ENCODE assay signal across 1 cellular context in genomic region chr9:97984188-97985057, GRCh38.
TF ChIP-seq lines count a peak whose summit lies in the region.

No MANE protein-coding gene starts in this region.

TF ChIP-seq in K562, 482 proteins besides CTCF, POLR2A, EP300 and RAD21 (continued from another document and continues in another):
- TF ChIP-seq PATZ1 (CRISPR knock-in tag; IDR thresholded peaks at IDR 0.05; ENCODE audit: borderline replicate concordance), result no peak
- peak; percentile 73; the same call in 1 of the 2 replicates for TF ChIP-seq ZNF124 (CRISPR knock-in tag; IDR thresholded peaks at IDR 0.05)
- TF ChIP-seq USF1 (CRISPR knock-in tag; IDR thresholded peaks at IDR 0.05), result peak; percentile 28; the same call in 1 of the 2 replicates
- TF ChIP-seq, protein P1, sequence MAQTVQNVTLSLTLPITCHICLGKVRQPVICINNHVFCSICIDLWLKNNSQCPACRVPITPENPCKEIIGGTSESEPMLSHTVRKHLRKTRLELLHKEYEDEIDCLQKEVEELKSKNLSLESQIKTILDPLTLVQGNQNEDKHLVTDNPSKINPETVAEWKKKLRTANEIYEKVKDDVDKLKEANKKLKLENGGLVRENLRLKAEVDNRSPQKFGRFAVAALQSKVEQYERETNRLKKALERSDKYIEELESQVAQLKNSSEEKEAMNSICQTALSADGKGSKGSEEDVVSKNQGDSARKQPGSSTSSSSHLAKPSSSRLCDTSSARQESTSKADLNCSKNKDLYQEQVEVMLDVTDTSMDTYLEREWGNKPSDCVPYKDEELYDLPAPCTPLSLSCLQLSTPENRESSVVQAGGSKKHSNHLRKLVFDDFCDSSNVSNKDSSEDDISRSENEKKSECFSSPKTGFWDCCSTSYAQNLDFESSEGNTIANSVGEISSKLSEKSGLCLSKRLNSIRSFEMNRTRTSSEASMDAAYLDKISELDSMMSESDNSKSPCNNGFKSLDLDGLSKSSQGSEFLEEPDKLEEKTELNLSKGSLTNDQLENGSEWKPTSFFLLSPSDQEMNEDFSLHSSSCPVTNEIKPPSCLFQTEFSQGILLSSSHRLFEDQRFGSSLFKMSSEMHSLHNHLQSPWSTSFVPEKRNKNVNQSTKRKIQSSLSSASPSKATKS (CRISPR knock-in tag; IDR thresholded peaks at IDR 0.05), result no peak
- TF ChIP-seq SOX6 (IDR thresholded peaks at IDR 0.05), result no peak
- TF ChIP-seq MXD1 (CRISPR knock-in tag; IDR thresholded peaks at IDR 0.05; ENCODE audit: borderline replicate concordance, poor library complexity, severe bottlenecking), result peak; percentile 68
- TF ChIP-seq NR2C2 (CRISPR knock-in tag; IDR thresholded peaks at IDR 0.05), result peak; percentile 75
- no peak for TF ChIP-seq NR2C2 (tag; IDR thresholded peaks at IDR 0.05)
- TF ChIP-seq RBM14 (IDR thresholded peaks at IDR 0.05; ENCODE audit: borderline replicate concordance, insufficient read depth, low read depth, low read length), result no peak
- TF ChIP-seq CBX8 (IDR thresholded peaks at IDR 0.05; ENCODE audit: borderline replicate concordance, extremely low read depth, low read depth, low read length, poor library complexity, severe bottlenecking), result no peak
- TF ChIP-seq ZNF253 (CRISPR knock-in tag; conservative IDR thresholded peaks at IDR 0.05), result no peak
- no peak for TF ChIP-seq FOXM1 (IDR thresholded peaks at IDR 0.05; ENCODE audit: low read depth)
- peak; percentile 90 for TF ChIP-seq FOXM1 (CRISPR knock-in tag; IDR thresholded peaks at IDR 0.05; ENCODE audit: low read depth)
- TF ChIP-seq KDM1A (IDR thresholded peaks at IDR 0.05), result no peak
- TF ChIP-seq, protein P2, sequence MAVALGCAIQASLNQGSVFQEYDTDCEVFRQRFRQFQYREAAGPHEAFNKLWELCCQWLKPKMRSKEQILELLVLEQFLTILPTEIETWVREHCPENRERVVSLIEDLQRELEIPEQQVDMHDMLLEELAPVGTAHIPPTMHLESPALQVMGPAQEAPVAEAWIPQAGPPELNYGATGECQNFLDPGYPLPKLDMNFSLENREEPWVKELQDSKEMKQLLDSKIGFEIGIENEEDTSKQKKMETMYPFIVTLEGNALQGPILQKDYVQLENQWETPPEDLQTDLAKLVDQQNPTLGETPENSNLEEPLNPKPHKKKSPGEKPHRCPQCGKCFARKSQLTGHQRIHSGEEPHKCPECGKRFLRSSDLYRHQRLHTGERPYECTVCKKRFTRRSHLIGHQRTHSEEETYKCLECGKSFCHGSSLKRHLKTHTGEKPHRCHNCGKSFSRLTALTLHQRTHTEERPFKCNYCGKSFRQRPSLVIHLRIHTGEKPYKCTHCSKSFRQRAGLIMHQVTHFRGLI (CRISPR knock-in tag; IDR thresholded peaks at IDR 0.05), result no peak
- no peak for TF ChIP-seq CCAR2 (IDR thresholded peaks at IDR 0.05; ENCODE audit: low read depth, low read length)
- TF ChIP-seq SRF (CRISPR knock-in tag; IDR thresholded peaks at IDR 0.05), result peak in 1 of 2 experiments; percentile 49; a peak in 1 of 4 replicates
- no peak for TF ChIP-seq ZNF324 (CRISPR knock-in tag; IDR thresholded peaks at IDR 0.05)
- TF ChIP-seq STAT5A (IDR thresholded peaks at IDR 0.05; ENCODE audit: borderline replicate concordance, low read length), result no peak
- TF ChIP-seq ZKSCAN3 (CRISPR knock-in tag; IDR thresholded peaks at IDR 0.05), result no peak
- peak; percentile 22; the same call in 1 of the 2 replicates for TF ChIP-seq LCOR (CRISPR knock-in tag; IDR thresholded peaks at IDR 0.05)
- TF ChIP-seq, protein P3, sequence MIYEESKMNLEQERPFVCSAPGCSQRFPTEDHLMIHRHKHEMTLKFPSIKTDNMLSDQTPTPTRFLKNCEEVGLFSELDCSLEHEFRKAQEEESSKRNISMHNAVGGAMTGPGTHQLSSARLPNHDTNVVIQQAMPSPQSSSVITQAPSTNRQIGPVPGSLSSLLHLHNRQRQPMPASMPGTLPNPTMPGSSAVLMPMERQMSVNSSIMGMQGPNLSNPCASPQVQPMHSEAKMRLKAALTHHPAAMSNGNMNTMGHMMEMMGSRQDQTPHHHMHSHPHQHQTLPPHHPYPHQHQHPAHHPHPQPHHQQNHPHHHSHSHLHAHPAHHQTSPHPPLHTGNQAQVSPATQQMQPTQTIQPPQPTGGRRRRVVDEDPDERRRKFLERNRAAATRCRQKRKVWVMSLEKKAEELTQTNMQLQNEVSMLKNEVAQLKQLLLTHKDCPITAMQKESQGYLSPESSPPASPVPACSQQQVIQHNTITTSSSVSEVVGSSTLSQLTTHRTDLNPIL (CRISPR knock-in tag; IDR thresholded peaks at IDR 0.05), result no peak
- no peak for TF ChIP-seq NFIX (CRISPR knock-in tag; IDR thresholded peaks at IDR 0.05; ENCODE audit: low read depth)
- TF ChIP-seq, protein P4, sequence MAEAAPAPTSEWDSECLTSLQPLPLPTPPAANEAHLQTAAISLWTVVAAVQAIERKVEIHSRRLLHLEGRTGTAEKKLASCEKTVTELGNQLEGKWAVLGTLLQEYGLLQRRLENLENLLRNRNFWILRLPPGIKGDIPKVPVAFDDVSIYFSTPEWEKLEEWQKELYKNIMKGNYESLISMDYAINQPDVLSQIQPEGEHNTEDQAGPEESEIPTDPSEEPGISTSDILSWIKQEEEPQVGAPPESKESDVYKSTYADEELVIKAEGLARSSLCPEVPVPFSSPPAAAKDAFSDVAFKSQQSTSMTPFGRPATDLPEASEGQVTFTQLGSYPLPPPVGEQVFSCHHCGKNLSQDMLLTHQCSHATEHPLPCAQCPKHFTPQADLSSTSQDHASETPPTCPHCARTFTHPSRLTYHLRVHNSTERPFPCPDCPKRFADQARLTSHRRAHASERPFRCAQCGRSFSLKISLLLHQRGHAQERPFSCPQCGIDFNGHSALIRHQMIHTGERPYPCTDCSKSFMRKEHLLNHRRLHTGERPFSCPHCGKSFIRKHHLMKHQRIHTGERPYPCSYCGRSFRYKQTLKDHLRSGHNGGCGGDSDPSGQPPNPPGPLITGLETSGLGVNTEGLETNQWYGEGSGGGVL (CRISPR knock-in tag; IDR thresholded peaks at IDR 0.05), result no peak
- peak; percentile 63; the same call in 1 of the 2 replicates for TF ChIP-seq POLR2AphosphoS5 (IDR thresholded peaks at IDR 0.05; ENCODE audit: control insufficient read depth, insufficient read depth, low read depth, low read length)
- no peak for TF ChIP-seq RFX7 (CRISPR knock-in tag; IDR thresholded peaks at IDR 0.05)
- TF ChIP-seq EGR1 (conservative IDR thresholded peaks at IDR 0.05), result peak; percentile 82
- TF ChIP-seq, protein P5, sequence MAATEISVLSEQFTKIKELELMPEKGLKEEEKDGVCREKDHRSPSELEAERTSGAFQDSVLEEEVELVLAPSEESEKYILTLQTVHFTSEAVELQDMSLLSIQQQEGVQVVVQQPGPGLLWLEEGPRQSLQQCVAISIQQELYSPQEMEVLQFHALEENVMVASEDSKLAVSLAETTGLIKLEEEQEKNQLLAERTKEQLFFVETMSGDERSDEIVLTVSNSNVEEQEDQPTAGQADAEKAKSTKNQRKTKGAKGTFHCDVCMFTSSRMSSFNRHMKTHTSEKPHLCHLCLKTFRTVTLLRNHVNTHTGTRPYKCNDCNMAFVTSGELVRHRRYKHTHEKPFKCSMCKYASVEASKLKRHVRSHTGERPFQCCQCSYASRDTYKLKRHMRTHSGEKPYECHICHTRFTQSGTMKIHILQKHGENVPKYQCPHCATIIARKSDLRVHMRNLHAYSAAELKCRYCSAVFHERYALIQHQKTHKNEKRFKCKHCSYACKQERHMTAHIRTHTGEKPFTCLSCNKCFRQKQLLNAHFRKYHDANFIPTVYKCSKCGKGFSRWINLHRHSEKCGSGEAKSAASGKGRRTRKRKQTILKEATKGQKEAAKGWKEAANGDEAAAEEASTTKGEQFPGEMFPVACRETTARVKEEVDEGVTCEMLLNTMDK (IDR thresholded peaks at IDR 0.05; ENCODE audit: borderline replicate concordance, insufficient read depth, low read depth, low read length, poor library complexity, severe bottlenecking), result no peak
- no peak; the same call in none of the 2 replicates for TF ChIP-seq ZNF121 (CRISPR knock-in tag; conservative IDR thresholded peaks at IDR 0.05)
- TF ChIP-seq, protein P6, sequence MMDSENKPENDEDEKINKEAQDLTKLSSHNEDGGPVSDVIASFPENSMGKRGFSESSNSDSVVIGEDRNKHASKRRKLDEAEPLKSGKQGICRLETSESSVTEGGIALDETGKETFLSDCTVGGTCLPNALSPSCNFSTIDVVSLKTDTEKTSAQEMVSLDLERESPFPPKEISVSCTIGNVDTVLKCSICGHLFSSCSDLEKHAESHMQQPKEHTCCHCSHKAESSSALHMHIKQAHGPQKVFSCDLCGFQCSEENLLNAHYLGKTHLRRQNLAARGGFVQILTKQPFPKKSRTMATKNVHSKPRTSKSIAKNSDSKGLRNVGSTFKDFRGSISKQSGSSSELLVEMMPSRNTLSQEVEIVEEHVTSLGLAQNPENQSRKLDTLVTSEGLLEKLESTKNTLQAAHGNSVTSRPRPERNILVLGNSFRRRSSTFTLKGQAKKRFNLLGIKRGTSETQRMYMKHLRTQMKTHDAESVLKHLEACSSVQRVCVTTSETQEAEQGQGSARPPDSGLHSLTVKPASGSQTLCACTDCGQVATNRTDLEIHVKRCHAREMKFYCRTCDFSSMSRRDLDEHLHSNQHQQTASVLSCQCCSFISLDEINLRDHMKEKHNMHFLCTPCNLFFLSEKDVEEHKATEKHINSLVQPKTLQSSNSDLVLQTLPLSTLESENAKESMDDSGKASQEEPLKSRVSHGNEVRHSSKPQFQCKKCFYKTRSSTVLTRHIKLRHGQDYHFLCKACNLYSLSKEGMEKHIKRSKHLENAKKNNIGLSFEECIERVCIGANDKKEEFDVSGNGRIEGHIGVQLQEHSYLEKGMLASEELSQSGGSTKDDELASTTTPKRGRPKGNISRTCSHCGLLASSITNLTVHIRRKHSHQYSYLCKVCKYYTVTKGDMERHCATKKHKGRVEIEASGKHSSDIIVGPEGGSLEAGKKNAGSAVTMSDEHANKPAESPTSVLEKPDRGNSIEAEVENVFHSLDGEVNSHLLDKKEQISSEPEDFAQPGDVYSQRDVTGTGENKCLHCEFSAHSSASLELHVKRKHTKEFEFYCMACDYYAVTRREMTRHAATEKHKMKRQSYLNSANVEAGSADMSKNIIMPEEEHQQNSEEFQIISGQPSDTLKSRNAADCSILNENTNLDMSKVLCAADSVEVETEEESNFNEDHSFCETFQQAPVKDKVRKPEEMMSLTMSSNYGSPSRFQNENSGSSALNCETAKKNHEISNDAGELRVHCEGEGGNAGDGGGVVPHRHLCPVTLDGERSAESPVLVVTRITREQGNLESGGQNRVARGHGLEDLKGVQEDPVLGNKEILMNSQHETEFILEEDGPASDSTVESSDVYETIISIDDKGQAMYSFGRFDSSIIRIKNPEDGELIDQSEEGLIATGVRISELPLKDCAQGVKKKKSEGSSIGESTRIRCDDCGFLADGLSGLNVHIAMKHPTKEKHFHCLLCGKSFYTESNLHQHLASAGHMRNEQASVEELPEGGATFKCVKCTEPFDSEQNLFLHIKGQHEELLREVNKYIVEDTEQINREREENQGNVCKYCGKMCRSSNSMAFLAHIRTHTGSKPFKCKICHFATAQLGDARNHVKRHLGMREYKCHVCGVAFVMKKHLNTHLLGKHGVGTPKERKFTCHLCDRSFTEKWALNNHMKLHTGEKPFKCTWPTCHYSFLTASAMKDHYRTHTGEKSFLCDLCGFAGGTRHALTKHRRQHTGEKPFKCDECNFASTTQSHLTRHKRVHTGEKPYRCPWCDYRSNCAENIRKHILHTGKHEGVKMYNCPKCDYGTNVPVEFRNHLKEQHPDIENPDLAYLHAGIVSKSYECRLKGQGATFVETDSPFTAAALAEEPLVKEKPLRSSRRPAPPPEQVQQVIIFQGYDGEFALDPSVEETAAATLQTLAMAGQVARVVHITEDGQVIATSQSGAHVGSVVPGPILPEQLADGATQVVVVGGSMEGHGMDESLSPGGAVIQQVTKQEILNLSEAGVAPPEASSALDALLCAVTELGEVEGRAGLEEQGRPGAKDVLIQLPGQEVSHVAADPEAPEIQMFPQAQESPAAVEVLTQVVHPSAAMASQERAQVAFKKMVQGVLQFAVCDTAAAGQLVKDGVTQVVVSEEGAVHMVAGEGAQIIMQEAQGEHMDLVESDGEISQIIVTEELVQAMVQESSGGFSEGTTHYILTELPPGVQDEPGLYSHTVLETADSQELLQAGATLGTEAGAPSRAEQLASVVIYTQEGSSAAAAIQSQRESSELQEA (IDR thresholded peaks at IDR 0.05; ENCODE audit: low read depth), result no peak
- TF ChIP-seq ZNF224 (CRISPR knock-in tag; IDR thresholded peaks at IDR 0.05), result peak; percentile 86
- no peak for TF ChIP-seq HMBOX1 (IDR thresholded peaks at IDR 0.05)
- TF ChIP-seq RFX5 (IDR thresholded peaks at IDR 0.05; ENCODE audit: low read depth, low read length), result no peak
- no peak for TF ChIP-seq TCFL5 (CRISPR knock-in tag; conservative IDR thresholded peaks at IDR 0.05)
